In genomic region chr1:54884768-54885167, GRCh38 we compare ENCODE assay signal across 10 cellular contexts. TPM values are rescaled to one million over a fixed set of nuclear protein-coding genes. Genes with fewer than 3 reads are reported as not detected.
A peak's percentile ranks its signal among the peaks of the same experiment; 100 is the strongest.
DNase-seq lines count a peak whose midpoint lies in the region; ATAC-seq and TF ChIP-seq lines count a peak whose summit lies in the region.
"Had no signal": no experiment of that assay in that cellular context is flagged by ENCODE, and none has a peak within 500 bp of the region (broad histone marks: within the 10 kb centered on the region; RNA-seq: fewer than 3 reads in every experiment).

No MANE protein-coding gene starts in this region.

- H3K4me1 Mint-ChIP-seq in activated naive CD4-positive, alpha-beta T cell treated with anti-CD3 and anti-CD28 coated beads for 36 hours (ENCODE audit: low read depth) = peaks cover 31% of the 10 kb centered on the region

- peak overlapping the region; percentile 93 for H3K4me3 Mint-ChIP-seq in activated naive CD4-positive, alpha-beta T cell treated with anti-CD3 and anti-CD28 coated beads for 36 hours

- H3K4me3 ChIP-seq in kidney epithelial cell (ENCODE audit: low read depth, low read length) (peak overlapping the region; percentile 96), upper lobe of right lung (peak overlapping the region; percentile 82)

- H3K4me1 ChIP-seq in upper lobe of right lung = peaks cover 16% of the 10 kb centered on the region

- no peaks in the 10 kb centered on the region for H3K27me3 ChIP-seq in kidney epithelial cell (ENCODE audit: control insufficient read depth, insufficient read depth, low read length)
- peaks cover under 1% of the 10 kb centered on the region for H3K27me3 ChIP-seq in upper lobe of right lung

- no peaks in the 10 kb centered on the region for H3K9me3 Mint-ChIP-seq in activated naive CD4-positive, alpha-beta T cell treated with anti-CD3 and anti-CD28 coated beads for 36 hours
- no peaks in the 10 kb centered on the region for H3K9me3 Mint-ChIP-seq in activated naive CD4-positive, alpha-beta T cell treated with anti-CD3 and anti-CD28 coated beads, Interleukin-2, amount 50 U/mL, for 72 hours

- no peak overlapping the region for H3K27ac Mint-ChIP-seq in activated naive CD4-positive, alpha-beta T cell treated with anti-CD3 and anti-CD28 coated beads for 36 hours
- H3K27ac Mint-ChIP-seq in activated naive CD4-positive, alpha-beta T cell treated with anti-CD3 and anti-CD28 coated beads, Interleukin-2, amount 50 U/mL, for 72 hours = peak overlapping the region; percentile 4 to 73

- TF ChIP-seq CTCF in kidney epithelial cell (IDR thresholded peaks at IDR 0.05; ENCODE audit: insufficient read depth, low read length, poor library complexity, severe bottlenecking) (no peak), upper lobe of right lung (IDR thresholded peaks at IDR 0.05) (no peak)

- no peaks in the 10 kb centered on the region for H3K9me3 ChIP-seq in upper lobe of right lung

- no peak for ATAC-seq in activated naive CD4-positive, alpha-beta T cell treated with anti-CD3 and anti-CD28 coated beads, Interleukin-2, amount 50 U/mL, for 72 hours
- ATAC-seq in upper lobe of right lung = no peak
- no peak for ATAC-seq in GM19035 (IDR thresholded peaks at IDR 0.05; ENCODE audit: unreplicated experiment)
- ATAC-seq in GM21515 (IDR thresholded peaks at IDR 0.05; ENCODE audit: unreplicated experiment) = no peak
- no peak for ATAC-seq in HG03439 (IDR thresholded peaks at IDR 0.05; ENCODE audit: unreplicated experiment)

- intact Hi-C loops in activated naive CD4-positive, alpha-beta T cell treated with anti-CD3 and anti-CD28 coated beads for 36 hours (cut with micrococcal nuclease) = loop anchor here (5.0 kb wide), 1 partner anchor 82 kb away; the partner anchor contains the start of gene TTC22
- intact Hi-C loops in upper lobe of right lung (cut with DNase I) = no loop called here

- peaks cover 4% of the 10 kb centered on the region for H3K36me3 ChIP-seq in kidney epithelial cell (ENCODE audit: control insufficient read depth, insufficient read depth, low read length)
- H3K36me3 ChIP-seq in upper lobe of right lung = peaks cover 10% of the 10 kb centered on the region

- CTCF ChIA-PET in activated naive CD4-positive, alpha-beta T cell treated with anti-CD3 and anti-CD28 coated beads for 36 hours (lab: Charles Lee) = no interaction called here

- H3K27ac ChIP-seq in upper lobe of right lung = no peak overlapping the region

- DNase-seq in activated naive CD4-positive, alpha-beta T cell treated with anti-CD3 and anti-CD28 coated beads for 36 hours = no peak
- DNase-seq in activated naive CD4-positive, alpha-beta T cell (lab: John Stamatoyannopoulos, UW) = no peak
- DNase-seq in activated naive CD4-positive, alpha-beta T cell treated with anti-CD3 and anti-CD28 coated beads, Interleukin-2, amount 50 U/mL, for 72 hours (ENCODE audit: low spot score in 2 of 2) = no peak
- no peak for DNase-seq in kidney epithelial cell (ENCODE audit: low read depth)
- DNase-seq in upper lobe of right lung = no peak
- DNase-seq: CD4-positive, alpha-beta memory T cell; small intestine had no signal

- peaks cover 9% of the 10 kb centered on the region for H3K27me3 Mint-ChIP-seq in activated naive CD4-positive, alpha-beta T cell treated with anti-CD3 and anti-CD28 coated beads for 36 hours (ENCODE audit: low read depth)

- H3K36me3 Mint-ChIP-seq in activated naive CD4-positive, alpha-beta T cell treated with anti-CD3 and anti-CD28 coated beads for 36 hours (ENCODE audit: low read depth) = peaks cover 33% of the 10 kb centered on the region
- peaks cover 34 to 59% of the 10 kb centered on the region in 2 donors for H3K36me3 Mint-ChIP-seq in activated naive CD4-positive, alpha-beta T cell treated with anti-CD3 and anti-CD28 coated beads, Interleukin-2, amount 50 U/mL, for 72 hours

RNA-seq across cellular contexts. Expression of gene DHCR24, which starts 2.2 kb away (rescaled TPM):
- 10 to 100 TPM; 56.3 to 64.8 TPM for total RNA-seq in activated naive CD4-positive, alpha-beta T cell treated with anti-CD3 and anti-CD28 coated beads for 36 hours
- total RNA-seq in activated naive CD4-positive, alpha-beta T cell treated with anti-CD3 and anti-CD28 coated beads, Interleukin-2, amount 50 U/mL, for 72 hours = 10 to 100 TPM; 28.4 to 94.6 TPM
- 128 and 140 TPM in 2 replicates for total RNA-seq in kidney epithelial cell
- 749 TPM for total RNA-seq in upper lobe of right lung
